32 cellular contexts compared by ENCODE assay signal in genomic region chrX:143461616-143462015, GRCh38. TPM values are rescaled to one million over a fixed set of nuclear protein-coding genes. Genes with fewer than 3 reads are reported as not detected.
"Had no signal": no experiment of that assay in that cellular context is flagged by ENCODE, and none has a peak within 500 bp of the region (broad histone marks: within the 10 kb centered on the region; RNA-seq: fewer than 3 reads in every experiment).

No MANE protein-coding gene starts in this region.

- ATAC-seq: esophagus mucosa; gastrocnemius medialis; left colon; left ventricle myocardium superior; lower lobe of right lung; naive thymus-derived CD8-positive, alpha-beta T cell; psoas muscle; right lobe of liver; stimulated activated naive CD8-positive, alpha-beta T cell treated with anti-CD3 and anti-CD28 coated beads, Interleukin-15, amount 100 ng/mL, for 72 hours had no signal

- H3K27ac ChIP-seq: dorsolateral prefrontal cortex, gastrocnemius medialis, lower lobe of right lung, psoas muscle, right lobe of liver, suprapubic skin, thyroid gland, vagina had no signal

- H3K27me3 ChIP-seq: gastrocnemius medialis, right lobe of liver, suprapubic skin, thyroid gland, vagina had no signal

- H3K36me3 ChIP-seq: gastrocnemius medialis, lower lobe of right lung, right lobe of liver, suprapubic skin, thyroid gland, vagina had no signal

- H3K9me3 ChIP-seq: gastrocnemius medialis, lower lobe of right lung, psoas muscle, right lobe of liver, suprapubic skin, thyroid gland, vagina had no signal

- H3K4me1 ChIP-seq: gastrocnemius medialis, lower lobe of right lung, psoas muscle, right lobe of liver, suprapubic skin, thyroid gland, vagina had no signal

- H3K4me3 ChIP-seq: dorsolateral prefrontal cortex, gastrocnemius medialis, lower lobe of right lung, psoas muscle, right lobe of liver, suprapubic skin, thyroid gland, vagina had no signal

- DNase-seq: dorsolateral prefrontal cortex; effector CD4-positive, alpha-beta T cell; foreskin fibroblast; gastrocnemius medialis; head of caudate nucleus; kidney; left colon; left ventricle myocardium superior; lower lobe of right lung; naive thymus-derived CD8-positive, alpha-beta T cell; nephron progenitor cell; nucleus accumbens; posterior cingulate gyrus; psoas muscle; retina; right lobe of liver; small intestine; stimulated activated CD4-positive, alpha-beta T cell treated with anti-CD3 and anti-CD28 coated beads, Interleukin-15, amount 100 ng/mL, for 24 hours; stimulated activated CD4-positive, alpha-beta T cell treated with anti-CD3 and anti-CD28 coated beads, Interleukin-2, amount 100 ng/mL, for 48 hours; stimulated activated CD8-positive, alpha-beta memory T cell treated with anti-CD3 and anti-CD28 coated beads, Interleukin-4, amount 100 ng/mL, for 48 hours; stimulated activated naive CD4-positive, alpha-beta T cell; stimulated activated naive CD8-positive, alpha-beta T cell treated with anti-CD3 and anti-CD28 coated beads, Interleukin-15, amount 100 ng/mL, for 72 hours; thyroid gland; trophoblast cell had no signal

RNA-seq across cellular contexts. Expression of gene SPANXN3, which starts 55.7 kb away (rescaled TPM):
- total RNA-seq: dorsolateral prefrontal cortex; esophagus mucosa; glomerular endothelial cell; kidney; left colon; left ventricle myocardium superior; lower lobe of right lung; mesenteric fat pad; myocyte; naive thymus-derived CD8-positive, alpha-beta T cell; osteocyte; psoas muscle; right lobe of liver; suprapubic skin; thyroid gland; ureter; vagina had no signal
